9 cellular contexts compared by ENCODE assay signal in the genomic region with DNA sequence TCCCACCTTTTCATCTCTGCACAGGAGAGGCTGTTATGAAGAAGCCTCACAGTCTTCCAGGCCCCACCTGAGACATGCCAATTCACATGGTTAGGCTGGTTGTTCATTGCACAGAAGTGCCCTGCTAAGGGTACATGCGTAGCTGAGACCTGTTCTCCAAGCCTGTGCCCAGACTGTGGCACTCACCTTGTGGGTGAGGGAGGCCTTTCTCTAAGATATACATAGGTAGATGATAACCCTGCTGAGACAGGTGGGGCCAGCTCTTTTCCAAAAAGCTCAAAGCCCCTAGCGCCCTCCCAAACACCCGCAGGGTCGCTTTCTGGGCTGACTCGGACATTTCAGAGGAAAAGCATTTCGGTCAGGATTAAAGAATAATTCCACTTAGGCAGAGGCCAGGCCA.
"Had no signal": no experiment of that assay in that cellular context is flagged by ENCODE, and none has a peak within 500 bp of the region (broad histone marks: within the 10 kb centered on the region; RNA-seq: fewer than 3 reads in every experiment).

No MANE protein-coding gene starts in this region.

- H3K4me3 Mint-ChIP-seq: GM23338, H9, HFFc6 had no signal

- H3K36me3 ChIP-seq: HAP-1 had no signal

- H3K9me3 Mint-ChIP-seq: GM23338, H9, HFFc6 had no signal

- H3K27ac ChIP-seq: GM23248 had no signal

- H3K4me3 ChIP-seq: GM23248, GM23338, HAP-1 had no signal

- H3K9me3 ChIP-seq: HAP-1 had no signal

- ATAC-seq: GM23338, HCT116 had no signal

- DNase-seq: GM23248, GOT3, H7, H9, HCEC 1CT, HFFc6 had no signal

- H3K27ac Mint-ChIP-seq: GM23338, HFFc6 had no signal

- H3K4me1 ChIP-seq: HAP-1 had no signal
